Comparison of ENCODE assay signal across 8 cellular contexts in genomic region chr2:216692636-216693413, GRCh38. TPM values are rescaled to one million over a fixed set of nuclear protein-coding genes. Genes with fewer than 3 reads are reported as not detected.
DNase-seq lines count a peak whose midpoint lies in the region; ATAC-seq and TF ChIP-seq lines count a peak whose summit lies in the region.

No MANE protein-coding gene starts in this region.

- H3K56ac ChIP-seq in H9 (ENCODE audit: insufficient read length, low read depth, low read length) = no peak overlapping the region

- no peak overlapping the region for H2BK5ac ChIP-seq in H9 (ENCODE audit: insufficient read length, low read length)

- H3K27ac ChIP-seq in H9 (ENCODE audit: insufficient read length, low read depth, low read length) (no peak overlapping the region), lung (ENCODE audit: low read depth in 1 of 2, low read length in 1 of 2) (peak overlapping the region; percentile 40 to 68)

- H3K27ac Mint-ChIP-seq in H9 = peak overlapping the region in 1 of 3 experiments; percentile 90; a peak in 3 of 7 replicates
- no peak overlapping the region for H3K27ac Mint-ChIP-seq in activated CD4-positive, alpha-beta memory T cell treated with anti-CD3 and anti-CD28 coated beads, Interleukin-2, amount 10 ng/mL, durations not matched to agents 7 days and 5 days

- no peaks in the 10 kb centered on the region for H3K79me1 ChIP-seq in H9 (ENCODE audit: insufficient read depth, low read depth, low read length, poor library complexity, severe bottlenecking)

- H3K18ac ChIP-seq in H9 (ENCODE audit: insufficient read length, low read depth, low read length) = no peak overlapping the region

- peaks cover 3% of the 10 kb centered on the region; the same call in 1 of the 2 replicates for H3K27me3 ChIP-seq in H9 (ENCODE audit: insufficient read depth, low read length)
- no peaks in the 10 kb centered on the region for H3K27me3 ChIP-seq in lung (ENCODE audit: control insufficient read depth, insufficient read depth)

- H3K9me3 Mint-ChIP-seq in H9 = no peaks in the 10 kb centered on the region; a peak in 2 of 5 replicates
- no peaks in the 10 kb centered on the region for H3K9me3 Mint-ChIP-seq in activated CD4-positive, alpha-beta memory T cell treated with anti-CD3 and anti-CD28 coated beads, Interleukin-2, amount 10 ng/mL, durations not matched to agents 7 days and 5 days

- H3K14ac ChIP-seq in H9 (ENCODE audit: insufficient read depth, low read length) = no peak overlapping the region

- H2BK20ac ChIP-seq in H9 (ENCODE audit: low read depth, low read length, poor library complexity, severe bottlenecking) = no peak overlapping the region

- H3K9me3 ChIP-seq in H9 (ENCODE audit: control insufficient read depth, low read depth, low read length) = no peaks in the 10 kb centered on the region
- no peaks in the 10 kb centered on the region for H3K9me3 ChIP-seq in lung (ENCODE audit: control insufficient read depth in 2 of 2, insufficient read depth in 1 of 2, low read length in 1 of 2)

- POLR2A ChIA-PET in activated CD4-positive, alpha-beta memory T cell treated with anti-CD3 and anti-CD28 coated beads, Interleukin-2, amount 10 ng/mL, durations not matched to agents 7 days and 5 days (lab: Charles Lee) = no interaction called here

- peak overlapping the region; percentile 55 for H3K4me2 ChIP-seq in H9 (ENCODE audit: insufficient read depth, insufficient read length, low read length)

- H4K20me1 ChIP-seq in H9 (ENCODE audit: control insufficient read depth, insufficient read depth, insufficient read length) = no peaks in the 10 kb centered on the region

- no peak overlapping the region for H2BK12ac ChIP-seq in H9 (ENCODE audit: insufficient read length, low read depth, low read length)

- no CpG with 5 or more reads among the region's 28 CpGs for WGBS in H9 (ENCODE audit: extremely low coverage, insufficient read length, low lambda C conversion rate)
- 1% methylated on average over 28 of the region's 28 CpGs for WGBS in lung, 2 donors

- peaks cover 34% of the 10 kb centered on the region for H3K23me2 ChIP-seq in H9 (ENCODE audit: insufficient read length, low read depth, low read length, poor library complexity, severe bottlenecking)

- peak; percentile 83 for DNase-seq in AG20443 (ENCODE audit: low spot score)
- DNase-seq in H9 = peak; percentile 86
- DNase-seq in NCI-H345 (lab: John Stamatoyannopoulos, UW) = peak; percentile 98
- DNase-seq in activated CD4-positive, alpha-beta memory T cell treated with anti-CD3 and anti-CD28 coated beads, Interleukin-2, amount 10 ng/mL, durations not matched to agents 7 days and 5 days = peak; percentile 61
- peak; percentile 93 for DNase-seq in ecto neural progenitor cell (ENCODE audit: low spot score)
- DNase-seq in lung (ENCODE audit: low spot score) = peak; percentile 80
- DNase-seq in stimulated activated CD4-positive, alpha-beta T cell treated with anti-CD3 and anti-CD28 coated beads, TNF-alpha, amount 100 ng/mL, for 4 hours (ENCODE audit: low read depth in 3 of 3) = peak; percentile 15 to 59 (median 39)

- no peaks in the 10 kb centered on the region for H3K36me3 Mint-ChIP-seq in H9 (ENCODE audit: insufficient read depth in 1 of 3, low read depth in 3 of 3)
- no peaks in the 10 kb centered on the region for H3K36me3 Mint-ChIP-seq in activated CD4-positive, alpha-beta memory T cell treated with anti-CD3 and anti-CD28 coated beads, Interleukin-2, amount 10 ng/mL, durations not matched to agents 7 days and 5 days (ENCODE audit: low read depth)

- no peak overlapping the region for H4K5ac ChIP-seq in H9 (ENCODE audit: insufficient read length, low read depth, low read length)

- H3K27me3 Mint-ChIP-seq in H9 (ENCODE audit: low read depth) = peaks cover 85% of the 10 kb centered on the region
- H3K27me3 Mint-ChIP-seq in activated CD4-positive, alpha-beta memory T cell treated with anti-CD3 and anti-CD28 coated beads, Interleukin-2, amount 10 ng/mL, durations not matched to agents 7 days and 5 days = peaks cover 73% of the 10 kb centered on the region

- no peak overlapping the region for H2AFZ ChIP-seq in H9 (ENCODE audit: low read length)

- H3K36me3 ChIP-seq in lung (ENCODE audit: control insufficient read depth in 2 of 2, insufficient read depth in 2 of 2, low read length in 2 of 2) = no peaks in the 10 kb centered on the region

- H3K4me3 Mint-ChIP-seq in H9 = peak overlapping the region; percentile 65 to 89
- peak overlapping the region; percentile 65 for H3K4me3 Mint-ChIP-seq in activated CD4-positive, alpha-beta memory T cell treated with anti-CD3 and anti-CD28 coated beads, Interleukin-2, amount 10 ng/mL, durations not matched to agents 7 days and 5 days

- peaks cover 5% of the 10 kb centered on the region; the same call in 1 of the 2 replicates for H3K4me1 ChIP-seq in H9 (ENCODE audit: insufficient read depth, low read length)
- peaks cover 3 to 16% of the 10 kb centered on the region in 2 donors for H3K4me1 ChIP-seq in lung (ENCODE audit: control insufficient read depth in 2 of 2, insufficient read depth in 2 of 2, low read length in 2 of 2)

- TF ChIP-seq CTCF in H9 (conservative IDR thresholded peaks at IDR 0.05) = no peak
- no peak for TF ChIP-seq CTCF in lung (IDR thresholded peaks at IDR 0.05; ENCODE audit: control extremely low read depth, extremely low read depth)

- H2BK120ac ChIP-seq in H9 (ENCODE audit: low read depth, low read length, poor library complexity, severe bottlenecking) = no peak overlapping the region

- H3K23ac ChIP-seq in H9 (ENCODE audit: insufficient read length, low read depth, low read length) = no peak overlapping the region

- peak overlapping the region; percentile 2 for H3K4me3 ChIP-seq in lung

- H3K79me2 ChIP-seq in H9 (ENCODE audit: insufficient read depth, low read length) = no peaks in the 10 kb centered on the region

- H3K4me1 Mint-ChIP-seq in H9 = peaks cover 50 to 73% of the 10 kb centered on the region in 2 experiments
- peaks cover 22% of the 10 kb centered on the region for H3K4me1 Mint-ChIP-seq in activated CD4-positive, alpha-beta memory T cell treated with anti-CD3 and anti-CD28 coated beads, Interleukin-2, amount 10 ng/mL, durations not matched to agents 7 days and 5 days

- no peak overlapping the region for H3K4ac ChIP-seq in H9 (ENCODE audit: low read depth, low read length)

- ATAC-seq in lung (ENCODE audit: insufficient read depth, low FRiP score) = peak; percentile 31
- no peak for ATAC-seq in HG03442 (IDR thresholded peaks at IDR 0.05; ENCODE audit: unreplicated experiment)

- H2AK5ac ChIP-seq in H9 (ENCODE audit: insufficient read length, low read length) = no peak overlapping the region

- H4K8ac ChIP-seq in H9 (replicated peaks; ENCODE audit: insufficient read length, low read depth, low read length) = no peak overlapping the region

- no peak overlapping the region for H4K91ac ChIP-seq in H9 (ENCODE audit: insufficient read length, low read depth, low read length)

- no peak overlapping the region for H3K9ac ChIP-seq in H9 (ENCODE audit: extremely low read depth, insufficient read length, low read length)

- CTCF ChIA-PET in activated CD4-positive, alpha-beta memory T cell treated with anti-CD3 and anti-CD28 coated beads, Interleukin-2, amount 10 ng/mL, durations not matched to agents 7 days and 5 days (lab: Charles Lee) = interaction anchor here (0.7 to 1.6 kb wide), 4 partner anchors 11 to 1020 kb away, joined by 3 to 5 read pairs (median 3); no protein-coding TSS in a partner anchor

- H3T11ph ChIP-seq in H9 (ENCODE audit: low read length) = no peak overlapping the region

- H2BK15ac ChIP-seq in H9 (ENCODE audit: low read depth, low read length) = no peak overlapping the region

RNA-seq across cellular contexts. Expression of gene IGFBP5, which starts 2.5 kb away (rescaled TPM):
- total RNA-seq in H9 (2021) (0.61 and 0.90 TPM in 2 replicates), lung (100 to 1,000 TPM; 139 to 196 TPM)
- total RNA-seq in activated CD4-positive, alpha-beta memory T cell treated with anti-CD3 and anti-CD28 coated beads, Interleukin-2, amount 10 ng/mL, durations not matched to agents 7 days and 5 days = not detected
- 10 to 100 TPM; 22.2 to 34.4 TPM for polyA plus RNA-seq in lung

RNA-seq across cellular contexts. Expression of gene IGFBP2, which starts 59.6 kb away (rescaled TPM):
- total RNA-seq in H9 (2021) = 363 and 366 TPM in 2 replicates
- total RNA-seq in activated CD4-positive, alpha-beta memory T cell treated with anti-CD3 and anti-CD28 coated beads, Interleukin-2, amount 10 ng/mL, durations not matched to agents 7 days and 5 days = 1 to 10 TPM in 1 of 2 experiments, under 1 TPM in 1; 0.83 to 1.2 TPM
- total RNA-seq in lung = 100 to 1,000 TPM in 1 of 2 donors, 10 to 100 TPM in 1; 75.9 to 104 TPM
- polyA plus RNA-seq in lung = 10 to 100 TPM; 50.5 to 86.4 TPM

Comparison
In these comparisons a context has a peak if more than half of its experiments do, and no peak if none do; other contexts are left out.
1. DNase-seq: peak in every context shown above with its lines; median percentile 98 in NCI-H345; 93 in ecto neural progenitor cell; 86 in H9; 83 in AG20443; 80 in lung; 61 in activated CD4-positive, alpha-beta memory T cell treated with anti-CD3 and anti-CD28 coated beads, Interleukin-2, amount 10 ng/mL, durations not matched to agents 7 days and 5 days; 39 in stimulated activated CD4-positive, alpha-beta T cell treated with anti-CD3 and anti-CD28 coated beads, TNF-alpha, amount 100 ng/mL, for 4 hours.
2. RNA of gene IGFBP5, which starts 2.5 kb away (total RNA-seq): 139 to 196 TPM in lung; 0.61 to 0.90 TPM in H9 and not detected in activated CD4-positive, alpha-beta memory T cell treated with anti-CD3 and anti-CD28 coated beads, Interleukin-2, amount 10 ng/mL, durations not matched to agents 7 days and 5 days; every median in the first group is over 10 times any median in the second.
3. RNA of gene IGFBP2, which starts 59.6 kb away (total RNA-seq): 363 to 366 TPM in H9 and 75.9 to 104 TPM in lung; 0.83 to 1.2 TPM in activated CD4-positive, alpha-beta memory T cell treated with anti-CD3 and anti-CD28 coated beads, Interleukin-2, amount 10 ng/mL, durations not matched to agents 7 days and 5 days; every median in the first group is over 10 times any median in the second.